8 cellular contexts compared by ENCODE assay signal in genomic region chr2:218286570-218287459, GRCh38. TPM values are rescaled to one million over a fixed set of nuclear protein-coding genes. Genes with fewer than 3 reads are reported as not detected.
DNase-seq lines count a peak whose midpoint lies in the region; ATAC-seq and TF ChIP-seq lines count a peak whose summit lies in the region.

No MANE protein-coding gene starts in this region.

- peaks cover 1% of the 10 kb centered on the region for H3K27me3 Mint-ChIP-seq in H9 (ENCODE audit: low read depth)
- no peaks in the 10 kb centered on the region for H3K27me3 Mint-ChIP-seq in central memory CD8-positive, alpha-beta T cell

- no peak overlapping the region for H2BK120ac ChIP-seq in H9 (ENCODE audit: low read depth, low read length, poor library complexity, severe bottlenecking)

- H3K79me2 ChIP-seq in H9 (ENCODE audit: insufficient read depth, low read length) (no peaks in the 10 kb centered on the region), Loucy (ENCODE audit: insufficient read depth, low read length) (no peaks in the 10 kb centered on the region)

- no peaks in the 10 kb centered on the region for H3K27me3 ChIP-seq in H9 (ENCODE audit: insufficient read depth, low read length)
- H3K27me3 ChIP-seq in Loucy (ENCODE audit: insufficient read depth, low read length, poor library complexity, severe bottlenecking), result no peaks in the 10 kb centered on the region

- no peak overlapping the region for H2BK5ac ChIP-seq in H9 (ENCODE audit: insufficient read length, low read length)

- no peak for TF ChIP-seq CTCF in H9 (conservative IDR thresholded peaks at IDR 0.05)
- TF ChIP-seq CTCF in Loucy (conservative IDR thresholded peaks at IDR 0.05; ENCODE audit: low read length), result no peak

- no CpG with 5 or more reads among the region's 11 CpGs for WGBS in H9 (ENCODE audit: extremely low coverage, insufficient read length, low lambda C conversion rate)

- H3K4me3 Mint-ChIP-seq in H9, result no peak overlapping the region; a peak in 1 of 5 replicates
- H3K4me3 Mint-ChIP-seq in central memory CD8-positive, alpha-beta T cell, result peak overlapping the region; percentile 86

- peak; percentile 72 for ATAC-seq in central memory CD8-positive, alpha-beta T cell (replicated peaks; ENCODE audit: extremely low read depth, poor library complexity, severe bottlenecking)

- H4K20me1 ChIP-seq in H9 (ENCODE audit: control insufficient read depth, insufficient read depth, insufficient read length) (no peaks in the 10 kb centered on the region), Loucy (ENCODE audit: insufficient read depth, low read length, poor library complexity, severe bottlenecking) (no peaks in the 10 kb centered on the region)

- peaks cover 3% of the 10 kb centered on the region; the same call in 1 of the 2 replicates for H3K4me1 ChIP-seq in H9 (ENCODE audit: insufficient read depth, low read length)
- peaks cover 21% of the 10 kb centered on the region for H3K4me1 ChIP-seq in Loucy (ENCODE audit: insufficient read depth, low read length, poor library complexity, severe bottlenecking)

- H3K9ac ChIP-seq in H9 (ENCODE audit: extremely low read depth, insufficient read length, low read length) (no peak overlapping the region), Loucy (ENCODE audit: low read depth, low read length, poor library complexity, severe bottlenecking) (peak overlapping the region; percentile 80)

- H2BK20ac ChIP-seq in H9 (ENCODE audit: low read depth, low read length, poor library complexity, severe bottlenecking), result no peak overlapping the region

- H4K8ac ChIP-seq in H9 (replicated peaks; ENCODE audit: insufficient read length, low read depth, low read length), result no peak overlapping the region

- H3K27ac Mint-ChIP-seq in H9, result peak overlapping the region in 2 of 3 experiments; percentile 52 to 93; a peak in 4 of 7 replicates
- H3K27ac Mint-ChIP-seq in central memory CD8-positive, alpha-beta T cell (ENCODE audit: low read depth), result peak overlapping the region; percentile 99

- H3K9me3 ChIP-seq in H9 (ENCODE audit: control insufficient read depth, low read depth, low read length) (no peaks in the 10 kb centered on the region), Loucy (ENCODE audit: insufficient read depth, low read depth, low read length) (no peaks in the 10 kb centered on the region)

- H3K4me2 ChIP-seq in H9 (ENCODE audit: insufficient read depth, insufficient read length, low read length) (no peak overlapping the region), Loucy (ENCODE audit: low read depth, low read length, poor library complexity, severe bottlenecking) (peak overlapping the region; percentile 93)

- H3K36me3 ChIP-seq in Loucy (ENCODE audit: insufficient read depth, low read length), result no peaks in the 10 kb centered on the region

- peaks cover 4% of the 10 kb centered on the region for H3K23me2 ChIP-seq in H9 (ENCODE audit: insufficient read length, low read depth, low read length, poor library complexity, severe bottlenecking)

- no peak overlapping the region for H3K4ac ChIP-seq in H9 (ENCODE audit: low read depth, low read length)

- no peaks in the 10 kb centered on the region for H3K36me3 Mint-ChIP-seq in H9 (ENCODE audit: insufficient read depth in 1 of 3, low read depth in 3 of 3)
- peaks cover 23% of the 10 kb centered on the region for H3K36me3 Mint-ChIP-seq in central memory CD8-positive, alpha-beta T cell (ENCODE audit: insufficient read depth)

- no peak overlapping the region for H2AFZ ChIP-seq in H9 (ENCODE audit: low read length)
- H2AFZ ChIP-seq in Loucy (ENCODE audit: low read length), result peak overlapping the region; percentile 88

- no peak overlapping the region for H4K91ac ChIP-seq in H9 (ENCODE audit: insufficient read length, low read depth, low read length)

- H3K14ac ChIP-seq in H9 (ENCODE audit: insufficient read depth, low read length), result no peak overlapping the region

- no peaks in the 10 kb centered on the region for H3K9me2 ChIP-seq in Loucy (replicated peaks; ENCODE audit: low read depth, low read length)

- H3K56ac ChIP-seq in H9 (ENCODE audit: insufficient read length, low read depth, low read length), result no peak overlapping the region

- H2AK5ac ChIP-seq in H9 (ENCODE audit: insufficient read length, low read length), result no peak overlapping the region

- no peaks in the 10 kb centered on the region for H3K79me1 ChIP-seq in H9 (ENCODE audit: insufficient read depth, low read depth, low read length, poor library complexity, severe bottlenecking)

- no peak overlapping the region for H3K27ac ChIP-seq in H9 (ENCODE audit: insufficient read length, low read depth, low read length)

- H3K9me3 Mint-ChIP-seq in H9, result no peaks in the 10 kb centered on the region
- no peaks in the 10 kb centered on the region for H3K9me3 Mint-ChIP-seq in central memory CD8-positive, alpha-beta T cell

- peak; percentile 80 for DNase-seq in GF-D8 (lab: John Stamatoyannopoulos, UW)
- DNase-seq in H9, result peak; percentile 93
- peak in 3 of 4 experiments; percentile 30 to 35 (median 32) for DNase-seq in activated CD4-positive, CD25-positive, alpha-beta regulatory T cell (lab: John Stamatoyannopoulos, UW)
- peak; percentile 49 to 80 for DNase-seq in central memory CD8-positive, alpha-beta T cell (ENCODE audit: low spot score in 2 of 2)
- peak; percentile 94 for DNase-seq in kidney glomerular epithelial cell (lab: John Stamatoyannopoulos, UW)
- peak; percentile 71 to 76 for DNase-seq in stimulated activated CD4-positive, alpha-beta T cell treated with anti-CD3 and anti-CD28 coated beads, Interleukin-15, amount 100 ng/mL, for 48 hours (ENCODE audit: low read depth in 2 of 2)
- DNase-seq in COLO668 (lab: John Stamatoyannopoulos, UW; ENCODE audit: unreplicated experiment), result no peak

- H3K18ac ChIP-seq in H9 (ENCODE audit: insufficient read length, low read depth, low read length), result no peak overlapping the region

- 0 out of 2 replicates have a peak, but pooled peaks cover 2% of the 10 kb centered on the region for H3F3A ChIP-seq in Loucy (ENCODE audit: low read depth)

- H3T11ph ChIP-seq in H9 (ENCODE audit: low read length), result no peak overlapping the region

- peak overlapping the region; percentile 84 for H3K4me3 ChIP-seq in Loucy (ENCODE audit: low read length, poor library complexity, severe bottlenecking)

- no peak overlapping the region for H2BK12ac ChIP-seq in H9 (ENCODE audit: insufficient read length, low read depth, low read length)

- H4K5ac ChIP-seq in H9 (ENCODE audit: insufficient read length, low read depth, low read length), result no peak overlapping the region

- no peak overlapping the region for H2BK15ac ChIP-seq in H9 (ENCODE audit: low read depth, low read length)

- H3K4me1 Mint-ChIP-seq in H9, result peaks cover 29 to 31% of the 10 kb centered on the region in 2 experiments
- H3K4me1 Mint-ChIP-seq in central memory CD8-positive, alpha-beta T cell, result peaks cover 87% of the 10 kb centered on the region

- no peak overlapping the region for H3K23ac ChIP-seq in H9 (ENCODE audit: insufficient read length, low read depth, low read length)

RNA-seq across cellular contexts. Expression of gene TMBIM1, which starts 5.5 kb away (rescaled TPM):
- 17.4 and 20.1 TPM in 2 replicates for total RNA-seq in H9 (2021)

RNA-seq across cellular contexts. Expression of gene PNKD, which starts 16.5 kb away (rescaled TPM):
- 31.6 and 32.3 TPM in 2 replicates for total RNA-seq in H9 (2021)

RNA-seq across cellular contexts. Expression of gene AAMP, which starts 16.9 kb away (rescaled TPM):
- 103 and 106 TPM in 2 replicates for total RNA-seq in H9 (2021)

RNA-seq across cellular contexts. Expression of gene GPBAR1, which starts 26.0 kb away (rescaled TPM):
- total RNA-seq in H9 (2021), result 0.37 and 0.44 TPM in 2 replicates
